In genomic region chr1:36133484-36133883, GRCh38 we compare ENCODE assay signal across 10 cellular contexts. TPM values are rescaled to one million over a fixed set of nuclear protein-coding genes. Genes with fewer than 3 reads are reported as not detected.
DNase-seq lines count a peak whose midpoint lies in the region; ATAC-seq, FAIRE-seq and TF ChIP-seq lines count a peak whose summit lies in the region.
"Had no signal": no experiment of that assay in that cellular context is flagged by ENCODE, and none has a peak within 500 bp of the region (broad histone marks: within the 10 kb centered on the region; RNA-seq: fewer than 3 reads in every experiment).

No MANE protein-coding gene starts in this region.

- H3K27ac ChIP-seq in IMR-90 (ENCODE audit: insufficient read depth, low read length) (no peak overlapping the region), kidney (ENCODE audit: low read depth in 2 of 2, low read length in 2 of 2) (no peak overlapping the region)
- H3K27ac ChIP-seq: HL-60 had no signal

- intact Hi-C loops in IMR-90 (cut with micrococcal nuclease): no loop called here
- intact Hi-C loops in kidney (cut with DNase I): no loop called here

- dilution Hi-C loops in IMR-90 (cut with HindIII; ENCODE audit: low sequenced_read_pairs, unreplicated experiment): no loop called here

- POLR2A ChIA-PET in IMR-90 (lab: Charles Lee; ENCODE audit: unreplicated experiment): no interaction called here

- DNase-seq in ACHN: peak; percentile 92
- DNase-seq in IMR-90: peak; percentile 94
- DNase-seq in astrocyte of the cerebellum (ENCODE audit: low read depth): peak; percentile 72
- DNase-seq in kidney: peak; percentile 93
- no peak for DNase-seq in D341Med (ENCODE audit: low spot score)
- DNase-seq in SIG-M5 (lab: John Stamatoyannopoulos, UW): no peak
- DNase-seq in NCI-H1930 (lab: John Stamatoyannopoulos, UW): no peak
- DNase-seq: activated CD4-positive, alpha-beta T cell treated with anti-CD3 and anti-CD28 coated beads for 4 hours had no signal

- no peak overlapping the region for H3K23ac ChIP-seq in IMR-90 (ENCODE audit: low read depth, low read length)

- H3K79me1 ChIP-seq in IMR-90 (ENCODE audit: low read depth in 1 of 2, low read length in 2 of 2): peaks cover 7 to 30% of the 10 kb centered on the region in 2 experiments; a peak in 3 of 4 replicates

- H3K36me3 ChIP-seq in IMR-90 (ENCODE audit: control insufficient read depth, insufficient read depth, low read length) (peaks cover 14% of the 10 kb centered on the region), kidney (ENCODE audit: control insufficient read depth in 1 of 2, insufficient read depth in 2 of 2, low read length in 2 of 2) (peaks cover 15 to 18% of the 10 kb centered on the region in 2 donors)

- peak overlapping the region; percentile 49 for H3K4ac ChIP-seq in IMR-90 (ENCODE audit: low read depth, low read length)

- peak overlapping the region; percentile 60; the same call in 1 of the 2 replicates for H4K91ac ChIP-seq in IMR-90 (ENCODE audit: insufficient read depth, low read depth, low read length)

- H3K4me3 ChIP-seq in IMR-90 (ENCODE audit: insufficient read depth, low read depth, low read length): no peak overlapping the region
- no peak overlapping the region for H3K4me3 ChIP-seq in astrocyte of the cerebellum (ENCODE audit: low read depth, low read length)
- H3K4me3 ChIP-seq in kidney (ENCODE audit: low read length in 2 of 2): no peak overlapping the region

- H2AK5ac ChIP-seq in IMR-90 (ENCODE audit: low read depth, low read length): peak overlapping the region; percentile 21; the same call in 1 of the 2 replicates

- H3K18ac ChIP-seq in IMR-90 (ENCODE audit: low read depth, low read length): peak overlapping the region; percentile 32; the same call in 1 of the 2 replicates

- no CpG with 5 or more reads among the region's 3 CpGs for WGBS in IMR-90 (ENCODE audit: extremely low coverage in 2 of 2, insufficient read length in 1 of 2), 2 experiments

- CTCF ChIA-PET in IMR-90 (lab: Yijun Ruan, JAX): interaction anchor here (1.5 to 4.7 kb wide), 5 partner anchors 15 to 34 kb away, joined by 4 to 21 read pairs (median 11); partner anchors contain the start of gene TRAPPC3

- H3K9me3 ChIP-seq in IMR-90 (ENCODE audit: control insufficient read depth, insufficient read depth, low read length) (no peaks in the 10 kb centered on the region), kidney (ENCODE audit: control insufficient read depth in 1 of 2, low read length in 2 of 2) (no peaks in the 10 kb centered on the region)

- peak overlapping the region; percentile 58; the same call in 1 of the 2 replicates for H3K14ac ChIP-seq in IMR-90 (replicated peaks; ENCODE audit: low read depth, low read length)

- H3K4me1 ChIP-seq in IMR-90 (ENCODE audit: control insufficient read depth, insufficient read depth, low read length) (peaks cover 26% of the 10 kb centered on the region), kidney (ENCODE audit: control insufficient read depth in 1 of 2, insufficient read depth in 1 of 2, low read depth in 1 of 2, low read length in 2 of 2) (peaks cover 0 to 2% of the 10 kb centered on the region in 2 donors)

- FAIRE-seq in kidney (lab: Jason Lieb, UNC): no peak

- H2BK15ac ChIP-seq in IMR-90 (ENCODE audit: low read depth, low read length): no peak overlapping the region

- no TSS peak for BruUV-seq in IMR-90 (replicated peaks; lab: Mats Ljungman, UMichigan)

- TF ChIP-seq POLR2A in IMR-90 (IDR thresholded peaks at IDR 0.05; ENCODE audit: low read depth, low read length): no peak

- H3K56ac ChIP-seq in IMR-90 (ENCODE audit: extremely low read depth, insufficient read depth, low read length): no peak overlapping the region

- no peak overlapping the region for H2AK9ac ChIP-seq in IMR-90 (replicated peaks; ENCODE audit: low read depth, low read length, poor library complexity)

- H4K20me1 ChIP-seq in IMR-90 (ENCODE audit: insufficient read depth, low read length): no peaks in the 10 kb centered on the region

- H3K27me3 ChIP-seq in IMR-90 (ENCODE audit: control insufficient read depth, insufficient read depth, low read length): no peaks in the 10 kb centered on the region

- H4K5ac ChIP-seq in IMR-90 (ENCODE audit: low read depth, low read length): no peak overlapping the region; the same call in 1 of the 2 replicates

- peak overlapping the region; percentile 41 for H2BK120ac ChIP-seq in IMR-90 (ENCODE audit: low read depth, low read length)

- H3K9me1 ChIP-seq in IMR-90 (ENCODE audit: insufficient read depth, low read length): peaks cover 35% of the 10 kb centered on the region

- no peak for TF ChIP-seq RAD21 in IMR-90 (IDR thresholded peaks at IDR 0.05; ENCODE audit: low read length)

- H2BK20ac ChIP-seq in IMR-90 (ENCODE audit: low read depth, low read length): 0 out of 2 replicates have a peak overlapping the region, but pooled peaks have one; percentile 8

- H4K8ac ChIP-seq in IMR-90 (ENCODE audit: low read depth in 2 of 2, low read length in 2 of 2): peak overlapping the region; percentile 3 to 64; a peak in 1 of 4 replicates

- H2BK5ac ChIP-seq in IMR-90 (ENCODE audit: low read depth, low read length, poor library complexity, severe bottlenecking): no peak overlapping the region

- no peak overlapping the region for H3K4me2 ChIP-seq in IMR-90 (ENCODE audit: low read depth, low read length)

- in situ Hi-C loops in ACHN (cut with HindIII; ENCODE audit: low pct_ligation_motif_present, low pct_unique_long_range_greater_than_20kb, low sequenced_read_pairs): loop anchor here (25.0 kb wide), 1 partner anchor 154 kb away; no protein-coding TSS in a partner anchor
- in situ Hi-C loops in IMR-90 (cut with MboI; ENCODE audit: low sequenced_read_pairs): no loop called here
- in situ Hi-C loops in astrocyte of the cerebellum (cut with HindIII; ENCODE audit: low sequenced_read_pairs): no loop called here

- no peak for TF ChIP-seq CTCF in IMR-90 (conservative IDR thresholded peaks at IDR 0.05; ENCODE audit: low read depth, low read length)
- TF ChIP-seq CTCF in astrocyte of the cerebellum (IDR thresholded peaks at IDR 0.05; ENCODE audit: low read depth, low read length, missing control alignments): no peak
- TF ChIP-seq CTCF in kidney (IDR thresholded peaks at IDR 0.05; ENCODE audit: borderline replicate concordance, extremely low read depth, insufficient read depth): no peak

- ATAC-seq in IMR-90 (ENCODE audit: low read depth): peak; percentile 69
- no peak for ATAC-seq in GM21825 (IDR thresholded peaks at IDR 0.05; ENCODE audit: unreplicated experiment)

- H2AFZ ChIP-seq in IMR-90 (replicated peaks; ENCODE audit: low read length, poor library complexity): peak overlapping the region; percentile 83

- H3K9ac ChIP-seq in IMR-90 (ENCODE audit: low read depth, low read length): no peak overlapping the region
- no peak overlapping the region for H3K9ac ChIP-seq in kidney (ENCODE audit: low read length in 2 of 2)

TF ChIP-seq in IMR-90, 13 proteins besides CTCF, POLR2A, EP300 and RAD21 (continues in another document):
- no peak for TF ChIP-seq NFE2L2 (IDR thresholded peaks at IDR 0.05; ENCODE audit: low read depth, low read length)
- no peak for TF ChIP-seq RFX5 (IDR thresholded peaks at IDR 0.05; ENCODE audit: low read depth, low read length)
- no peak for TF ChIP-seq FOS (IDR thresholded peaks at IDR 0.05; ENCODE audit: low read depth, low read length)
- TF ChIP-seq MAZ (IDR thresholded peaks at IDR 0.05; ENCODE audit: borderline replicate concordance, low read depth, low read length): peak; percentile 51; the same call in 1 of the 2 replicates
- TF ChIP-seq SMC3 (IDR thresholded peaks at IDR 0.05; ENCODE audit: low read depth, low read length): no peak
- peak; percentile 35; the same call in 1 of the 2 replicates for TF ChIP-seq BHLHE40 (IDR thresholded peaks at IDR 0.05; ENCODE audit: low read depth, low read length)
- peak; percentile 60 for TF ChIP-seq CEBPB (IDR thresholded peaks at IDR 0.05; ENCODE audit: low read depth, low read length)
- no peak for TF ChIP-seq RCOR1 (IDR thresholded peaks at IDR 0.05; ENCODE audit: insufficient replicate concordance, low read length)
- peak; percentile 79; the same call in 1 of the 2 replicates for TF ChIP-seq MXI1 (IDR thresholded peaks at IDR 0.05; ENCODE audit: borderline replicate concordance, low read depth, low read length)

RNA-seq across cellular contexts. Expression of gene COL8A2, which starts 8.5 kb away (rescaled TPM):
- total RNA-seq in IMR-90 (2012; rRNA removed): 0.54 and 0.56 TPM in 2 replicates
- polyA plus RNA-seq in IMR-90 (2012; rRNA removed): 0.83 and 1.1 TPM in 2 replicates
- 0.82 and 1.6 TPM in 2 replicates for polyA plus RNA-seq in IMR-90 (2012; cell fraction: cytosol; rRNA removed)
- polyA plus RNA-seq in IMR-90 (2012; cell fraction: nucleus; rRNA removed; ENCODE audit: low replicate concordance): 0.79 and 0.88 TPM in 2 replicates
- 6.4 TPM for total RNA-seq in kidney
- polyA plus RNA-seq in kidney (ENCODE audit: insufficient read depth, low read depth, low replicate concordance): 0.90 TPM

RNA-seq across cellular contexts. Expression of gene TRAPPC3, which starts 15.8 kb away (rescaled TPM):
- total RNA-seq in IMR-90 (2012; rRNA removed) (76.0 and 101 TPM in 2 replicates), kidney (58.4 TPM)
- polyA plus RNA-seq in IMR-90 (2012; rRNA removed) (63.5 and 77.8 TPM in 2 replicates), kidney (ENCODE audit: insufficient read depth, low read depth, low replicate concordance) (102 TPM)
- polyA plus RNA-seq in IMR-90 (2012; cell fraction: cytosol; rRNA removed): 67.3 and 70.8 TPM in 2 replicates
- 31.1 and 62.4 TPM in 2 replicates for polyA plus RNA-seq in IMR-90 (2012; cell fraction: nucleus; rRNA removed; ENCODE audit: low replicate concordance)

RNA-seq across cellular contexts. Expression of gene MAP7D1, which starts 22.5 kb away (rescaled TPM):
- total RNA-seq in IMR-90 (2012; rRNA removed) (30.8 and 32.3 TPM in 2 replicates), kidney (78.7 TPM)
- polyA plus RNA-seq in IMR-90 (2012; rRNA removed) (81.9 and 83.2 TPM in 2 replicates), kidney (ENCODE audit: insufficient read depth, low read depth, low replicate concordance) (47.5 TPM)
- polyA plus RNA-seq in IMR-90 (2012; cell fraction: cytosol; rRNA removed): 96.4 and 165 TPM in 2 replicates
- polyA plus RNA-seq in IMR-90 (2012; cell fraction: nucleus; rRNA removed; ENCODE audit: low replicate concordance): 182 and 323 TPM in 2 replicates

RNA-seq across cellular contexts. Expression of gene ADPRS, which starts 44.8 kb away (rescaled TPM):
- total RNA-seq in IMR-90 (2012; rRNA removed) (27.2 and 31.0 TPM in 2 replicates), kidney (26.9 TPM)
- polyA plus RNA-seq in IMR-90 (2012; rRNA removed) (37.1 and 37.2 TPM in 2 replicates), kidney (ENCODE audit: insufficient read depth, low read depth, low replicate concordance) (36.4 TPM)
- 47.8 and 52.4 TPM in 2 replicates for polyA plus RNA-seq in IMR-90 (2012; cell fraction: cytosol; rRNA removed)
- polyA plus RNA-seq in IMR-90 (2012; cell fraction: nucleus; rRNA removed; ENCODE audit: low replicate concordance): 22.4 and 39.5 TPM in 2 replicates

RNA-seq across cellular contexts. Expression of gene TEKT2, which starts 49.6 kb away (rescaled TPM):
- total RNA-seq in IMR-90 (2012; rRNA removed) (0.18 TPM in 1 of 2 replicates, not detected in the other), kidney (5.7 TPM)
- polyA plus RNA-seq in IMR-90 (2012; rRNA removed) (0.14 TPM in 1 of 2 replicates, not detected in the other), kidney (ENCODE audit: insufficient read depth, low read depth, low replicate concordance) (2.4 TPM)
- polyA plus RNA-seq in IMR-90 (2012; cell fraction: cytosol; rRNA removed): 0.05 TPM in 1 of 2 replicates, not detected in the other
- polyA plus RNA-seq in IMR-90 (2012; cell fraction: nucleus; rRNA removed; ENCODE audit: low replicate concordance): 0.44 and 0.58 TPM in 2 replicates

Comparison
In these comparisons a context has a peak if more than half of its experiments do, and no peak if none do; other contexts are left out.
1. DNase-seq: peak in ACHN (single experiment), IMR-90 (single experiment), astrocyte of the cerebellum (single experiment) and kidney (single experiment); none in D341Med (single experiment), SIG-M5 (single experiment) and NCI-H1930 (0 of 2).